ENCODE assay signal across 17 cellular contexts in the genomic region with DNA sequence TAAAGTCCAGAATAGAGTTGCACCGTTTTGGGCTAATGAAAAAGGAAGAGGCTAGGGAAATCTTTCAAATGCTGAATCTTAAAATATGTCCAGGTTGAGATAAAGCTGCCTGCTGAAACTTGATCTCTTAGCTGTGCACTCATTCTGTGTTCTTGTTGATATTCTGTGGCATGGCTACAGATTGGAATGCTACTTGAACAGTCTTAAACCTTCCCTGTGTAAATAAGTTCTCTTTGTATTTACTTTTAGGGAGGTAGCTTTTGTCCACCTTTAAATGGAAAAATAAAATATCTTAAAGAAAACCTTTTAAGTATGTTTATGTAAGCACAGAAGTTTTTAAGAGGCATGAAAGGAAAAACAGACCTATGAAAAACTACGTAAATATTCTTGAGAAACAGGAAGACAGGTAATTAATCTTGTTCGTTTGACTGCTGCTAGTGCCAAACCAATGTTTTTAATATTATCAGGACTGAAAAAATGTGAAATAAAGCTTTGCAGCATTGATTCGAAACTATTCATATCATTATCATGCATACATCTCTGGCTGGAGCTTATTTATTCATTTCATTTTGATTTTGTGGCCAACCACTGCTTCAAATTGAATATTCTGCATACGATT. TPM values are rescaled to one million over a fixed set of nuclear protein-coding genes. Genes with fewer than 3 reads are reported as not detected.
DNase-seq lines count a peak whose midpoint lies in the region; ATAC-seq, FAIRE-seq and TF ChIP-seq lines count a peak whose summit lies in the region.
"Had no signal": no experiment of that assay in that cellular context is flagged by ENCODE, and none has a peak within 500 bp of the region (broad histone marks: within the 10 kb centered on the region; RNA-seq: fewer than 3 reads in every experiment).

No MANE protein-coding gene starts in this region.

- peak; percentile 94 to 96 for ATAC-seq in lower lobe of right lung
- ATAC-seq: activated CD4-positive, alpha-beta T cell treated with anti-CD3 and anti-CD28 coated beads for 36 hours had no signal

- no peak for TF ChIP-seq POLR2A in lower leg skin (IDR thresholded peaks at IDR 0.05)

- FAIRE-seq in HTR-8/SVneo (lab: Jason Lieb, UNC) = no peak
- FAIRE-seq: endometrium had no signal

- H3K4me1 ChIP-seq in lower lobe of right lung = no peaks in the 10 kb centered on the region
- H3K4me1 ChIP-seq: BE2C, uterus had no signal

- intact Hi-C loops in lower lobe of right lung (cut with DNase I) (no loop called here), lower leg skin (cut with DNase I; ENCODE audit: low total_unique reads) (no loop called here)

- H3K4me3 ChIP-seq in astrocyte of the spinal cord (ENCODE audit: low read depth, low read length) = no peak overlapping the region
- H3K4me3 ChIP-seq in lower lobe of right lung = no peak overlapping the region
- H3K4me3 ChIP-seq in lower leg skin (ENCODE audit: low read depth, poor library complexity, severe bottlenecking) = no peak overlapping the region
- H3K4me3 ChIP-seq: ovary, uterus had no signal

- H3K27me3 ChIP-seq in lower lobe of right lung (ENCODE audit: low read depth) = no peaks in the 10 kb centered on the region
- H3K27me3 ChIP-seq: BE2C, ovary, uterus had no signal

- WGBS in lower leg skin, 2 donors = 28 to 34% methylated on average over 5 of the region's 5 CpGs

- peaks cover 2% of the 10 kb centered on the region for H3K36me3 ChIP-seq in lower lobe of right lung
- H3K36me3 ChIP-seq: BE2C, ovary, uterus had no signal

- DNase-seq in AG20443 (ENCODE audit: low spot score) = peak; percentile 10
- DNase-seq in HTR-8/SVneo (ENCODE audit: insufficient read length, low spot score) = peak; percentile 21
- peak; percentile 32 for DNase-seq in astrocyte of the spinal cord (ENCODE audit: low read depth, low spot score)
- DNase-seq in lower lobe of right lung = no peak
- no peak for DNase-seq in stimulated activated CD8-positive, alpha-beta memory T cell treated with anti-CD3 and anti-CD28 coated beads, Interleukin-4, amount 100 ng/mL, for 48 hours
- no peak for DNase-seq in kidney tubule cell (ENCODE audit: low spot score)
- DNase-seq in GM10266 (ENCODE audit: extremely low spot score) = no peak
- DNase-seq in lower leg skin (ENCODE audit: low spot score in 2 of 2) = no peak
- DNase-seq: activated CD4-positive, alpha-beta T cell treated with anti-CD3 and anti-CD28 coated beads for 36 hours; BE2C; EL; hippocampal formation; KG1; NCI-H2081 treated with DMSO at 0.1 percent for 48 hours; ovary; uterus had no signal

- no peak for TF ChIP-seq CTCF in astrocyte of the spinal cord (IDR thresholded peaks at IDR 0.05; ENCODE audit: low read depth, low read length)
- no peak for TF ChIP-seq CTCF in lower lobe of right lung (IDR thresholded peaks at IDR 0.05)
- no peak for TF ChIP-seq CTCF in GM10266 (IDR thresholded peaks at IDR 0.05; ENCODE audit: control insufficient read depth, insufficient read depth, low read depth, missing control alignments)
- TF ChIP-seq CTCF in lower leg skin (IDR thresholded peaks at IDR 0.05) = no peak

- in situ Hi-C loops in astrocyte of the spinal cord (cut with HindIII; ENCODE audit: low sequenced_read_pairs) = no loop called here

- H3K27ac ChIP-seq in lower lobe of right lung = peak overlapping the region; percentile 70
- H3K27ac ChIP-seq: ovary had no signal

- H3K9me3 ChIP-seq in lower lobe of right lung = no peaks in the 10 kb centered on the region
- H3K9me3 ChIP-seq: BE2C, ovary, uterus had no signal

RNA-seq across cellular contexts. Expression of gene HSD17B13, which starts 17.9 kb away (rescaled TPM):
- total RNA-seq in lower lobe of right lung = 4.2 TPM
- 10 to 100 TPM in 2 of 4 donors, 1 to 10 TPM in 1, under 1 TPM in 1; 0.55 to 76.4 (median 34.8) TPM for total RNA-seq in lower leg skin
- total RNA-seq: activated CD4-positive, alpha-beta T cell treated with anti-CD3 and anti-CD28 coated beads for 36 hours had no signal

Comparison
In these comparisons a context has a peak if more than half of its experiments do, and no peak if none do; other contexts are left out.
1. DNase-seq: peak in AG20443 (single experiment), HTR-8/SVneo (single experiment) and astrocyte of the spinal cord (single experiment); none in lower lobe of right lung (single experiment), stimulated activated CD8-positive, alpha-beta memory T cell treated with anti-CD3 and anti-CD28 coated beads, Interleukin-4, amount 100 ng/mL, for 48 hours (single experiment), kidney tubule cell (single experiment), GM10266 (single experiment) and lower leg skin (0 of 2).